Comparison of ENCODE assay signal across 8 cellular contexts in genomic region chr4:73662709-73663546, GRCh38. TPM values are rescaled to one million over a fixed set of nuclear protein-coding genes. Genes with fewer than 3 reads are reported as not detected.
A peak's percentile ranks its signal among the peaks of the same experiment; 100 is the strongest.
DNase-seq lines count a peak whose midpoint lies in the region; ATAC-seq lines count a peak whose summit lies in the region.

No MANE protein-coding gene starts in this region.

- no peak overlapping the region for H3K9ac ChIP-seq in Karpas-422 (ENCODE audit: low read length)

- intact Hi-C loops in sciatic nerve (cut with DNase I): no loop called here

- no peaks in the 10 kb centered on the region for H3K9me3 ChIP-seq in Karpas-422 (ENCODE audit: low read length)

- no peak overlapping the region for H3K4me3 Mint-ChIP-seq in effector memory CD8-positive, alpha-beta T cell

- ATAC-seq in GM21423 (IDR thresholded peaks at IDR 0.05; ENCODE audit: unreplicated experiment) (peak; percentile 79), sciatic nerve (peak; percentile 81)
- ATAC-seq in effector memory CD8-positive, alpha-beta T cell (replicated peaks): no peak

- no peaks in the 10 kb centered on the region for H3K4me1 Mint-ChIP-seq in effector memory CD8-positive, alpha-beta T cell (ENCODE audit: low read depth in 2 of 2)

- H3K4me2 ChIP-seq in Karpas-422 (ENCODE audit: low read depth, low read length, poor library complexity, severe bottlenecking): no peak overlapping the region

- H2AFZ ChIP-seq in Karpas-422 (ENCODE audit: low read length): peak overlapping the region; percentile 94

- H3K27me3 ChIP-seq in Karpas-422 (ENCODE audit: low read length): no peaks in the 10 kb centered on the region

- H3K36me3 ChIP-seq in Karpas-422 (ENCODE audit: insufficient read depth, low read length): no peaks in the 10 kb centered on the region

- H3K4me3 ChIP-seq in Karpas-422 (ENCODE audit: low read length): no peak overlapping the region

- H3K79me2 ChIP-seq in Karpas-422 (ENCODE audit: low read length): no peaks in the 10 kb centered on the region

- no peaks in the 10 kb centered on the region for H3K36me3 Mint-ChIP-seq in effector memory CD8-positive, alpha-beta T cell (ENCODE audit: insufficient read depth)

- peaks cover 4% of the 10 kb centered on the region for H3K4me1 ChIP-seq in Karpas-422 (ENCODE audit: low read length)

- no peaks in the 10 kb centered on the region for H3K9me3 Mint-ChIP-seq in effector memory CD8-positive, alpha-beta T cell

- no peaks in the 10 kb centered on the region for H4K20me1 ChIP-seq in Karpas-422 (ENCODE audit: insufficient read depth, low read depth, low read length)

- H3K27ac ChIP-seq in Karpas-422 (ENCODE audit: low read length): no peak overlapping the region

- H3K27ac Mint-ChIP-seq in effector memory CD8-positive, alpha-beta T cell: no peak overlapping the region

- no peaks in the 10 kb centered on the region for H3K27me3 Mint-ChIP-seq in effector memory CD8-positive, alpha-beta T cell

- DNase-seq in DMS53 (lab: John Stamatoyannopoulos, UW) (peak; percentile 80), Karpas-422 (peak; percentile 78), RPMI7951 (ENCODE audit: low read depth) (peak; percentile 66), fibroblast of peridontal ligament (ENCODE audit: extremely low read depth) (peak; percentile 86), sciatic nerve (ENCODE audit: low spot score) (no peak)
- no peak for DNase-seq in effector memory CD8-positive, alpha-beta T cell
- no peak for DNase-seq in activated CD4-positive, alpha-beta T cell treated with anti-CD3 and anti-CD28 coated beads, Interleukin-2, amount 50 U/mL, for 4 hours

- H3K9me2 ChIP-seq in Karpas-422 (replicated peaks; ENCODE audit: insufficient read depth, low read length): no peaks in the 10 kb centered on the region

RNA-seq across cellular contexts. Expression of gene RASSF6, which starts 42.7 kb away (rescaled TPM):
- total RNA-seq in Karpas-422 (2014; rRNA removed; shearing (Covaris generic); ENCODE audit: low replicate concordance): 2.9 and 7.4 TPM in 2 replicates
- under 0.01 and 0.12 TPM in 2 replicates for total RNA-seq in RPMI7951 (2014; rRNA removed; shearing (Covaris generic))
- not detected for total RNA-seq in sciatic nerve

Comparison
In these comparisons a context has a peak if more than half of its experiments do, and no peak if none do; other contexts are left out.
1. DNase-seq: peak in DMS53 (single experiment), Karpas-422 (single experiment), RPMI7951 (single experiment) and fibroblast of peridontal ligament (single experiment); none in sciatic nerve (single experiment), effector memory CD8-positive, alpha-beta T cell (0 of 3) and activated CD4-positive, alpha-beta T cell treated with anti-CD3 and anti-CD28 coated beads, Interleukin-2, amount 50 U/mL, for 4 hours (0 of 2).